ENCODE assay signal across 8 cellular contexts in the genomic region with DNA sequence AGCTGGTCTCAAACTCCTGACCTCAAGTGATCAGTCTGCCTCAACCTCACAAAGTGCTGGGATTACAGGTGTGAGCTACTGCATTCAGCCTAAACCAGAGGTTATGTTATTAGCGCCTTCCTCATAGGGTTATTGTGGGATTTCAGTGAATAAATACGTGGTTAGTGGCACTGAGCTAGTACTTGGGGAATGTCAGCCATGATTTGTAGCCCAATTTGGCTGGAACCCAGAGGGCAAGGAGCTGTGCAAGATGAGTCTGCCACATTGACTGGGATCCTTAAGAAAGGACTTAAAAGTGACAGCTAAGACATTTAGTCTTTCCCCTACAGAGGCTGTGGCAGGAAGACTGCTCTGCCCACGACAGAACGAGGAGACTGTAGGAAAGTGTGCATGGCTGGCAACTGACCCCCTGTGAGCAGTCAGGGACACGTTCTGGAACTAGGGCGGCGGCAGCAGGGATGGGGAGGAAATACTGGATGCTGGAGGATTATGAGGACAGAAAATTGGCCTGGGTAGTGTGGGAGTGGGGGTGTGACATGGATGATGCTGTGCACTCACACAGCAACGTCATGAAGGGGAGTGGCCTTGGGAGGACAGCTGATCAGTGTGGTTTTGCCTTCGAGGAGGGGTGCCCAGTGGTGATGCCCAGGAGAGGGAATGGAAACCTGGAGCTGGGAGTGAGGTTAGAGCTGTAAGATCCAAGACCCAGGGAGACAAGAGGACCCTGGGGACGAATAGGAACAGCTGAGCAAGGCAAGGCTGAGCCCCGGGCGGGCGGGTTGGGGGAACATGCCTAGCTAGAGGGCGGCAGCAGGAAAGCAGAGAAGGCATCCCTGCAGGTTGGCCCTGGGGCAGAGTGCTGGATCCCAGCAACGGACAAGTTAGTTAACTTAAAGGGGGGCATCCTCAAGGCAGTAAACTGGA. TPM values are rescaled to one million over a fixed set of nuclear protein-coding genes. Genes with fewer than 3 reads are reported as not detected.
DNase-seq lines count a peak whose midpoint lies in the region; ATAC-seq and TF ChIP-seq lines count a peak whose summit lies in the region.

No MANE protein-coding gene starts in this region.

- H3K27ac ChIP-seq in HUES48 (ENCODE audit: low read depth, low read length) (no peak overlapping the region), OCI-LY7 (ENCODE audit: low read depth, low read length, poor library complexity, severe bottlenecking) (no peak overlapping the region), testis (peak overlapping the region in 1 of 2 donors; percentile 95)

- POLR2A ChIA-PET in OCI-LY7 (lab: Charles Lee) = interaction anchor here (0.9 to 1.9 kb wide), 3 partner anchors 9 to 20 kb away, joined by 3 to 8 read pairs (median 6); a partner anchor contains a TSS

- H3K36me3 Mint-ChIP-seq in CD14-positive monocyte = peaks cover 4 to 5% of the 10 kb centered on the region in 2 donors
- peaks cover 4% of the 10 kb centered on the region for H3K36me3 Mint-ChIP-seq in nephron (ENCODE audit: low read depth)

- TF ChIP-seq POLR2A in testis (IDR thresholded peaks at IDR 0.05) = no peak

- peak overlapping the region; percentile 80; the same call in 1 of the 2 replicates for H3K4me3 ChIP-seq in HUES48 (ENCODE audit: low read depth, low read length)
- H3K4me3 ChIP-seq in OCI-LY7 (ENCODE audit: low read depth, low read length, poor library complexity, severe bottlenecking) = no peak overlapping the region
- peak overlapping the region; percentile 88 for H3K4me3 ChIP-seq in fibroblast of pulmonary artery (replicated peaks; ENCODE audit: low read depth, low read length)
- H3K4me3 ChIP-seq in testis = peak overlapping the region in 1 of 2 donors; percentile 71

- no peaks in the 10 kb centered on the region for H3K4me1 ChIP-seq in HUES48 (ENCODE audit: control insufficient read depth, insufficient read depth, low read length)
- peaks cover 13% of the 10 kb centered on the region for H3K4me1 ChIP-seq in OCI-LY7 (ENCODE audit: insufficient read depth, low read length, poor library complexity, severe bottlenecking)
- peaks cover 20% of the 10 kb centered on the region for H3K4me1 ChIP-seq in testis

- peak overlapping the region in 6 of 7 donors; percentile 8 to 84 (median 55) for H3K27ac Mint-ChIP-seq in CD14-positive monocyte
- peak overlapping the region; percentile 17 to 65 (median 47) for H3K27ac Mint-ChIP-seq in nephron

- H3K4me2 ChIP-seq in OCI-LY7 (ENCODE audit: low read length) = peak overlapping the region; percentile 58; the same call in 1 of the 2 replicates

- peaks cover 58% of the 10 kb centered on the region for H3K4me1 Mint-ChIP-seq in CD14-positive monocyte
- peaks cover 19% of the 10 kb centered on the region for H3K4me1 Mint-ChIP-seq in nephron

- H3K36me3 ChIP-seq in HUES48 (ENCODE audit: control insufficient read depth, insufficient read depth, low read length) = peaks cover under 1% of the 10 kb centered on the region; the same call in 1 of the 2 replicates
- H3K36me3 ChIP-seq in OCI-LY7 (ENCODE audit: insufficient read depth, low read length) = no peaks in the 10 kb centered on the region
- no peaks in the 10 kb centered on the region for H3K36me3 ChIP-seq in testis (ENCODE audit: low read depth, missing control alignments)

- H3K9me2 ChIP-seq in OCI-LY7 (ENCODE audit: insufficient read depth, low read length) = no peaks in the 10 kb centered on the region

- no peaks in the 10 kb centered on the region for H3K27me3 ChIP-seq in HUES48 (ENCODE audit: control insufficient read depth, insufficient read depth, low read length)
- H3K27me3 ChIP-seq in testis = no peaks in the 10 kb centered on the region

- no peak overlapping the region for H2AFZ ChIP-seq in OCI-LY7 (ENCODE audit: low read length)

- no peak overlapping the region for H3K9ac ChIP-seq in HUES48 (ENCODE audit: low read depth, low read length)

- CTCF ChIA-PET in OCI-LY7 (lab: Charles Lee; ENCODE audit: unreplicated experiment) = no interaction called here

- 29 to 44% methylated on average over 15 of the region's 15 CpGs for WGBS in testis, 2 donors

- H3K4me3 Mint-ChIP-seq in CD14-positive monocyte (peak overlapping the region; percentile 81 to 94), nephron (peak overlapping the region; percentile 98 to 99 (median 99))

- no peaks in the 10 kb centered on the region for H3K79me2 ChIP-seq in OCI-LY7 (ENCODE audit: insufficient read depth, low read depth, low read length)

- no peaks in the 10 kb centered on the region for H4K20me1 ChIP-seq in OCI-LY7 (ENCODE audit: insufficient read depth, low read length)

- TF ChIP-seq CTCF in CD14-positive monocyte (IDR thresholded peaks at IDR 0.05) (no peak), OCI-LY7 (conservative IDR thresholded peaks at IDR 0.05; ENCODE audit: low read length) (no peak), fibroblast of pulmonary artery (IDR thresholded peaks at IDR 0.05; ENCODE audit: low read length, missing control alignments) (no peak), nephron (IDR thresholded peaks at IDR 0.05; ENCODE audit: unreplicated experiment in 3 of 3) (no peak), testis (IDR thresholded peaks at IDR 0.05) (no peak)

- intact Hi-C loops in CD14-positive monocyte (cut with micrococcal nuclease) (loop anchor here in 1 of 2 donors (10.0 kb wide), 2 partner anchors 47 to 233 kb away; a partner anchor contains a TSS), OCI-LY7 (cut with micrococcal nuclease; ENCODE audit: unreplicated experiment) (no loop called here), testis (cut with DNase I; ENCODE audit: low total_unique reads) (no loop called here)

- no peak for ATAC-seq in GM19328 (IDR thresholded peaks at IDR 0.05; ENCODE audit: unreplicated experiment)

- H3K9me3 ChIP-seq in HUES48 (ENCODE audit: control insufficient read depth, insufficient read depth, low read length) = peaks cover 11% of the 10 kb centered on the region
- H3K9me3 ChIP-seq in OCI-LY7 (ENCODE audit: low read length) = 0 out of 2 replicates have a peak, but pooled peaks cover 6% of the 10 kb centered on the region
- H3K9me3 ChIP-seq in testis = no peaks in the 10 kb centered on the region

- DNase-seq in CD14-positive monocyte (ENCODE audit: low spot score) (peak; percentile 79), OCI-LY7 (ENCODE audit: low spot score) (no peak), fibroblast of pulmonary artery (ENCODE audit: low read depth) (peak; percentile 80), testis (peak; percentile 80)
- DNase-seq in activated effector memory CD4-positive, alpha-beta T cell treated with Interleukin-2 at 50 U/mL for 16 hours = peak; percentile 34

- BruUV-seq in OCI-LY7 (replicated peaks; lab: Mats Ljungman, UMichigan) = no TSS peak

- H3K9me3 Mint-ChIP-seq in CD14-positive monocyte (peaks cover 8 to 25% (median 16%) of the 10 kb centered on the region in 7 donors), nephron (peaks cover 21% of the 10 kb centered on the region)

- H3K27me3 Mint-ChIP-seq in CD14-positive monocyte (ENCODE audit: low read depth in 3 of 3) = peaks cover 30 to 41% (median 36%) of the 10 kb centered on the region in 3 donors
- H3K27me3 Mint-ChIP-seq in nephron (ENCODE audit: low read depth) = peaks cover 8% of the 10 kb centered on the region

RNA-seq across cellular contexts. Expression of a gene that starts 14.5 kb away (rescaled TPM):
- polyA plus RNA-seq in CD14-positive monocyte (100 to 1,000 TPM; 437 to 451 TPM), testis (ENCODE audit: insufficient read depth, low read depth, low replicate concordance) (190 TPM)
- total RNA-seq in OCI-LY7 (2014; rRNA removed; shearing (Covaris generic)) = 293 and 301 TPM in 2 replicates
- total RNA-seq in OCI-LY7 (2022) (314 and 317 TPM in 2 replicates), testis (100 to 1,000 TPM; 126 to 148 TPM)

RNA-seq across cellular contexts. Expression of a gene that starts 14.8 kb away (rescaled TPM):
- polyA plus RNA-seq in CD14-positive monocyte = 1 to 10 TPM; 2.8 to 2.9 TPM
- 26.0 and 29.8 TPM in 2 replicates for total RNA-seq in OCI-LY7 (2014; rRNA removed; shearing (Covaris generic))
- total RNA-seq in OCI-LY7 (2022) = 21.0 and 26.3 TPM in 2 replicates
- 100 to 1,000 TPM; 122 to 135 TPM for total RNA-seq in testis
- polyA plus RNA-seq in testis (ENCODE audit: insufficient read depth, low read depth, low replicate concordance) = 88.9 TPM

RNA-seq across cellular contexts. Expression of a gene that starts 19.8 kb away (rescaled TPM):
- polyA plus RNA-seq in CD14-positive monocyte = 10 to 100 TPM; 44.4 to 52.6 TPM
- 79.8 and 84.2 TPM in 2 replicates for total RNA-seq in OCI-LY7 (2014; rRNA removed; shearing (Covaris generic))
- 70.7 and 75.3 TPM in 2 replicates for total RNA-seq in OCI-LY7 (2022)
- 10 to 100 TPM; 24.3 to 38.1 TPM for total RNA-seq in testis
- polyA plus RNA-seq in testis (ENCODE audit: insufficient read depth, low read depth, low replicate concordance) = 20.9 TPM

RNA-seq across cellular contexts. Expression of a gene that starts 44.8 kb away (rescaled TPM):
- polyA plus RNA-seq in CD14-positive monocyte = not detected
- total RNA-seq in OCI-LY7 (2014; rRNA removed; shearing (Covaris generic)) = 0.10 and 0.79 TPM in 2 replicates
- 0.49 and 0.74 TPM in 2 replicates for total RNA-seq in OCI-LY7 (2022)
- total RNA-seq in testis = 10 to 100 TPM; 39.5 to 39.6 TPM
- polyA plus RNA-seq in testis (ENCODE audit: insufficient read depth, low read depth, low replicate concordance) = 16.6 TPM

RNA-seq across cellular contexts. Expression of a gene that starts 55.5 kb away (rescaled TPM):
- polyA plus RNA-seq in CD14-positive monocyte (10 to 100 TPM; 26.1 to 27.0 TPM), testis (ENCODE audit: insufficient read depth, low read depth, low replicate concordance) (6.9 TPM)
- total RNA-seq in OCI-LY7 (2014; rRNA removed; shearing (Covaris generic)) = not detected in 2 replicates
- total RNA-seq in OCI-LY7 (2022) (not detected in 2 replicates), testis (10 to 100 TPM in 1 of 2 donors, 1 to 10 TPM in 1; 6.4 to 11.1 TPM)

Comparison
In these comparisons a context has a peak if more than half of its experiments do, and no peak if none do; other contexts are left out.
1. RNA of a gene that starts 14.8 kb away (total RNA-seq): 122 to 135 TPM in testis; 21.0 to 29.8 TPM in OCI-LY7; every median in the first group is over 4 times any median in the second.